17 cellular contexts compared by ENCODE assay signal in the genomic region with DNA sequence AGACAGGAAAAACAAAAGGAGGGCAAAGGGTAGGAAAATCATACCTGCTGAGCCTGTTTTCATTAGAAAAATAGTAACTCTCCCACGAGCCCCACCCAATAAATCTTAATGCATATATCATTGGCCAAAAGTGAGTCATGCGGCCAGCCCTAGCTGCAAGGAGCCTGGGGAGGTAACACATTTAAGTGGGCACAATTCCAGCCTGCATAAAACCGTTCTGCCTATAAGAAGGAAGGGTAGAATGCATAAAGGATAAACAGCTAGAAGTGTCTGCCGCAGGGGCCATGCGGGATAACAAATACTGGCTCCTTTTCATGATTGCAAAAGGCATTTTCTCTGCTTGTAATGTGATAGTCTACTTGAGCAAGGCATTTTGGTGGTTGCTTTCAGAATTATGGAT. TPM values are rescaled to one million over a fixed set of nuclear protein-coding genes. Genes with fewer than 3 reads are reported as not detected.
DNase-seq lines count a peak whose midpoint lies in the region; FAIRE-seq and TF ChIP-seq lines count a peak whose summit lies in the region.
"Had no signal": no experiment of that assay in that cellular context is flagged by ENCODE, and none has a peak within 500 bp of the region (broad histone marks: within the 10 kb centered on the region; RNA-seq: fewer than 3 reads in every experiment).

No MANE protein-coding gene starts in this region.

- WGBS in small intestine, 3 donors, result 27 to 56% (median 47%) methylated on average over 5 of the region's 5 CpGs

- DNase-seq in HT-29 (ENCODE audit: low spot score), result peak; percentile 75
- peak; percentile 64 for DNase-seq in NCI-H226
- DNase-seq in colonic mucosa, result peak; percentile 42
- DNase-seq in small intestine, result peak; percentile 46
- DNase-seq in activated gamma-delta T cell (lab: John Stamatoyannopoulos, UW), result no peak
- DNase-seq in chondrocyte (ENCODE audit: low spot score), result no peak
- DNase-seq in GM19240 (ENCODE audit: insufficient read length, low spot score), result no peak
- DNase-seq: activated B cell treated with CpG ODN at 0.5 μM for 24 hours; activated T-cell treated with anti-CD3 and anti-CD28 coated beads, Interleukin-2, amount 50 U/mL, for 24 hours; body of pancreas; erythroblast; GOT3; NCI-H510A treated with DMSO at 0.1 percent for 48 hours; psoas muscle; stimulated activated CD4-positive, alpha-beta T cell treated with anti-CD3 and anti-CD28 coated beads, Interleukin-4, amount 100 ng/mL, for 24 hours had no signal

- H3K4me3 ChIP-seq in colonic mucosa (no peak overlapping the region), small intestine (ENCODE audit: low read depth in 1 of 2, low read length in 2 of 2) (no peak overlapping the region)
- H3K4me3 ChIP-seq: body of pancreas, psoas muscle, SK-N-MC had no signal

- H3K9me3 Mint-ChIP-seq in chondrocyte (ENCODE audit: low read depth), result peaks cover 2% of the 10 kb centered on the region
- H3K9me3 Mint-ChIP-seq: activated B cell treated with CpG ODN at 0.5 μM for 24 hours; activated T-cell treated with anti-CD3 and anti-CD28 coated beads, Interleukin-2, amount 50 U/mL, for 24 hours; stimulated activated naive CD8-positive, alpha-beta T cell treated with anti-CD3 and anti-CD28 coated beads, Interleukin-15, Interleukin-2, amounts not matched to agents 100 ng/mL and 50 ng/mL, for 24 hours had no signal

- no peaks in the 10 kb centered on the region for H3K36me3 ChIP-seq in colonic mucosa
- H3K36me3 ChIP-seq in small intestine (ENCODE audit: control insufficient read depth in 2 of 2, insufficient read depth in 2 of 2, low read length in 2 of 2), result no peaks in the 10 kb centered on the region

- H3K36me3 Mint-ChIP-seq in chondrocyte (ENCODE audit: low read depth), result no peaks in the 10 kb centered on the region

- no peaks in the 10 kb centered on the region for H3K27me3 Mint-ChIP-seq in chondrocyte (ENCODE audit: low read depth)
- H3K27me3 Mint-ChIP-seq: activated B cell treated with CpG ODN at 0.5 μM for 24 hours; activated T-cell treated with anti-CD3 and anti-CD28 coated beads, Interleukin-2, amount 50 U/mL, for 24 hours; stimulated activated naive CD8-positive, alpha-beta T cell treated with anti-CD3 and anti-CD28 coated beads, Interleukin-15, Interleukin-2, amounts not matched to agents 100 ng/mL and 50 ng/mL, for 24 hours had no signal

- TF ChIP-seq CTCF in colonic mucosa (IDR thresholded peaks at IDR 0.05), result no peak
- no peak for TF ChIP-seq CTCF in chondrocyte (IDR thresholded peaks at IDR 0.05)

- H3K9me3 ChIP-seq in colonic mucosa (no peaks in the 10 kb centered on the region), small intestine (ENCODE audit: control insufficient read depth, low read depth) (no peaks in the 10 kb centered on the region)
- H3K9me3 ChIP-seq: body of pancreas, psoas muscle had no signal

- H3K27ac Mint-ChIP-seq in chondrocyte (ENCODE audit: unreplicated experiment), result no peak overlapping the region
- H3K27ac Mint-ChIP-seq: activated B cell treated with CpG ODN at 0.5 μM for 24 hours; activated T-cell treated with anti-CD3 and anti-CD28 coated beads, Interleukin-2, amount 50 U/mL, for 24 hours; stimulated activated naive CD8-positive, alpha-beta T cell treated with anti-CD3 and anti-CD28 coated beads, Interleukin-15, Interleukin-2, amounts not matched to agents 100 ng/mL and 50 ng/mL, for 24 hours had no signal

- intact Hi-C loops in colonic mucosa (cut with DNase I), result no loop called here

- H3K9ac ChIP-seq in colonic mucosa (ENCODE audit: low read depth in 2 of 2, low read length in 2 of 2), result no peak overlapping the region

- H3K4me1 Mint-ChIP-seq in chondrocyte (ENCODE audit: low read depth), result no peaks in the 10 kb centered on the region
- H3K4me1 Mint-ChIP-seq: activated B cell treated with CpG ODN at 0.5 μM for 24 hours had no signal

- no peak overlapping the region for H3K4me3 Mint-ChIP-seq in chondrocyte (ENCODE audit: unreplicated experiment)
- H3K4me3 Mint-ChIP-seq: activated B cell treated with CpG ODN at 0.5 μM for 24 hours; activated T-cell treated with anti-CD3 and anti-CD28 coated beads, Interleukin-2, amount 50 U/mL, for 24 hours; stimulated activated naive CD8-positive, alpha-beta T cell treated with anti-CD3 and anti-CD28 coated beads, Interleukin-15, Interleukin-2, amounts not matched to agents 100 ng/mL and 50 ng/mL, for 24 hours had no signal

- no peak for FAIRE-seq in small intestine (lab: Jason Lieb, UNC)

- H3K27me3 ChIP-seq in colonic mucosa (no peaks in the 10 kb centered on the region), small intestine (ENCODE audit: control insufficient read depth in 2 of 2, insufficient read depth in 2 of 2, low read length in 2 of 2) (no peaks in the 10 kb centered on the region)
- H3K27me3 ChIP-seq: body of pancreas had no signal

- H3K4me1 ChIP-seq in colonic mucosa (no peaks in the 10 kb centered on the region), small intestine (ENCODE audit: control insufficient read depth in 2 of 2, insufficient read depth in 1 of 2, low read depth in 1 of 2, low read length in 1 of 2) (no peaks in the 10 kb centered on the region)
- H3K4me1 ChIP-seq: body of pancreas, psoas muscle had no signal

- H3K27ac ChIP-seq in colonic mucosa, result no peak overlapping the region
- H3K27ac ChIP-seq in small intestine (ENCODE audit: low read depth in 1 of 2, low read length in 1 of 2), result peak overlapping the region in 1 of 2 donors; percentile 34
- H3K27ac ChIP-seq: body of pancreas, psoas muscle, SK-N-MC had no signal

RNA-seq across cellular contexts. Expression of gene EFHC2, which starts 37.1 kb away (rescaled TPM):
- 0.21 TPM in 1 of 2 replicates, not detected in the other for total RNA-seq in HT-29 (2014; rRNA removed; shearing (Covaris generic))
- total RNA-seq in colonic mucosa (1 to 10 TPM in 1 of 2 donors, under 1 TPM in 1; 0.57 to 2.0 TPM), chondrocyte (not detected in 3 replicates)
- under 1 TPM in 2 of 3 donors, not detected in 1; 0.54 to 0.78 TPM for polyA plus RNA-seq in small intestine
- total RNA-seq: activated B cell treated with CpG ODN at 0.5 μM for 24 hours had no signal

Comparison
In these comparisons a context has a peak if more than half of its experiments do, and no peak if none do; other contexts are left out.
1. DNase-seq: peak in HT-29 (single experiment), NCI-H226 (single experiment), colonic mucosa (single experiment) and small intestine (single experiment); none in activated gamma-delta T cell (single experiment), chondrocyte (single experiment) and GM19240 (single experiment).